ENCODE assay signal across 10 cellular contexts in genomic region chr3:171165986-171166385, GRCh38.
DNase-seq lines count a peak whose midpoint lies in the region; ATAC-seq and TF ChIP-seq lines count a peak whose summit lies in the region.
"Had no signal": no experiment of that assay in that cellular context is flagged by ENCODE, and none has a peak within 500 bp of the region (broad histone marks: within the 10 kb centered on the region; RNA-seq: fewer than 3 reads in every experiment).

No MANE protein-coding gene starts in this region.

- DNase-seq in EH (ENCODE audit: low read depth), result peak; percentile 53
- DNase-seq in caudate nucleus (lab: John Stamatoyannopoulos, UW), result no peak
- DNase-seq in HK-2 (ENCODE audit: unreplicated experiment), result no peak
- no peak for DNase-seq in hippocampal formation (lab: John Stamatoyannopoulos, UW)
- DNase-seq in cerebellar cortex (ENCODE audit: low spot score), result no peak
- no peak for DNase-seq in prostate gland (ENCODE audit: low spot score)
- DNase-seq: left colon, NCI-H187 had no signal

- ATAC-seq in GM19395 (IDR thresholded peaks at IDR 0.05; ENCODE audit: unreplicated experiment), result peak; percentile 49
- peak; percentile 41 for ATAC-seq in HG03432 (IDR thresholded peaks at IDR 0.05; ENCODE audit: unreplicated experiment)
- ATAC-seq: left colon had no signal

- WGBS in prostate gland, result 100% methylated on average over 1 of the region's 1 CpG

- TF ChIP-seq CTCF in prostate gland (IDR thresholded peaks at IDR 0.05), result no peak

- no peaks in the 10 kb centered on the region for H3K27me3 ChIP-seq in prostate gland (replicated peaks; ENCODE audit: insufficient read depth)

- H3K36me3 ChIP-seq in prostate gland, result no peaks in the 10 kb centered on the region

- H3K27ac ChIP-seq in caudate nucleus (ENCODE audit: low read depth, low read length) (peak overlapping the region; percentile 54), prostate gland (no peak overlapping the region)

- no peaks in the 10 kb centered on the region for H3K4me1 ChIP-seq in prostate gland (replicated peaks)

- TF ChIP-seq POLR2A in prostate gland (IDR thresholded peaks at IDR 0.05), result no peak

- no peaks in the 10 kb centered on the region for H3K9me3 ChIP-seq in prostate gland

- intact Hi-C loops in prostate gland (cut with DNase I), result loop anchor here (10.0 kb wide), 1 partner anchor 201 kb away; no protein-coding TSS in a partner anchor

- H3K4me3 ChIP-seq in prostate gland, result no peak overlapping the region
